In genomic region chr1:57674803-57675202, GRCh38 we compare ENCODE assay signal across 1 cellular context.
TF ChIP-seq lines count a peak whose summit lies in the region.

No MANE protein-coding gene starts in this region.

TF ChIP-seq in K562, 482 proteins besides CTCF, POLR2A, EP300 and RAD21 (continued from another document):
- TF ChIP-seq ATF3 (IDR thresholded peaks at IDR 0.05) (peak; percentile 51; the same call in 1 of the 2 replicates), ATF3 (CRISPR knock-in tag; conservative IDR thresholded peaks at IDR 0.05) (no peak)
